ENCODE assay signal across 16 cellular contexts in genomic region chr1:151729966-151730291, GRCh38. TPM values are rescaled to one million over a fixed set of nuclear protein-coding genes. Genes with fewer than 3 reads are reported as not detected.
DNase-seq lines count a peak whose midpoint lies in the region; ATAC-seq and TF ChIP-seq lines count a peak whose summit lies in the region.
"Had no signal": no experiment of that assay in that cellular context is flagged by ENCODE, and none has a peak within 500 bp of the region (broad histone marks: within the 10 kb centered on the region; RNA-seq: fewer than 3 reads in every experiment).

No MANE protein-coding gene starts in this region.

- TF ChIP-seq CTCF in colonic mucosa (IDR thresholded peaks at IDR 0.05) = no peak

- H3K36me3 ChIP-seq in colonic mucosa = no peaks in the 10 kb centered on the region
- H3K36me3 ChIP-seq in mucosa of stomach (ENCODE audit: control insufficient read depth, insufficient read depth, low read length) = no peaks in the 10 kb centered on the region

- no peaks in the 10 kb centered on the region for H3K27me3 ChIP-seq in colonic mucosa
- H3K27me3 ChIP-seq in mucosa of stomach (ENCODE audit: control insufficient read depth, insufficient read depth, low read length) = peaks cover 2% of the 10 kb centered on the region

- H3K9ac ChIP-seq in colonic mucosa (ENCODE audit: low read depth in 2 of 2, low read length in 2 of 2) (no peak overlapping the region), mucosa of stomach (ENCODE audit: low read length) (no peak overlapping the region)

- intact Hi-C loops in colonic mucosa (cut with DNase I) = loop anchor here (5.0 to 10.0 kb wide), 2 partner anchors 193 to 285 kb away; no protein-coding TSS in a partner anchor

- H3K4me1 ChIP-seq in colonic mucosa (no peaks in the 10 kb centered on the region), mucosa of stomach (ENCODE audit: control insufficient read depth, insufficient read depth, low read length) (peaks cover 14% of the 10 kb centered on the region)

- no peaks in the 10 kb centered on the region for H3K9me3 ChIP-seq in colonic mucosa
- H3K9me3 ChIP-seq in mucosa of stomach (ENCODE audit: control insufficient read depth, low read length) = no peaks in the 10 kb centered on the region

- no peak overlapping the region for H3K4me3 ChIP-seq in colonic mucosa
- H3K4me3 ChIP-seq in mucosa of stomach (ENCODE audit: low read length) = peak overlapping the region; percentile 18

- no peak for ATAC-seq in HG03095 (IDR thresholded peaks at IDR 0.05; ENCODE audit: unreplicated experiment)

- DNase-seq in COLO668 (lab: John Stamatoyannopoulos, UW; ENCODE audit: unreplicated experiment) (peak; percentile 22), G401 (ENCODE audit: low spot score) (peak; percentile 8), colonic mucosa (peak; percentile 19), NCI-H2196 (lab: John Stamatoyannopoulos, UW; ENCODE audit: unreplicated experiment) (no peak), NCI-H1436 (lab: John Stamatoyannopoulos, UW) (no peak), midbrain (lab: John Stamatoyannopoulos, UW) (no peak)
- DNase-seq: CD4-positive, alpha-beta memory T cell; COR-L47; DMS79; IMR-90; KBM-7 had no signal

- in situ Hi-C loops in G401 (cut with HindIII; ENCODE audit: low sequenced_read_pairs) = no loop called here

- peak overlapping the region; percentile 56 for H3K27ac ChIP-seq in colonic mucosa
- H3K27ac ChIP-seq: C4-2B had no signal

RNA-seq across cellular contexts. Expression of gene RIIAD1, which starts 8.6 kb away (rescaled TPM):
- total RNA-seq in G401 (2014; rRNA removed; shearing (Covaris generic)) = not detected in 2 replicates
- under 1 TPM in 1 of 2 donors, not detected in 1; 0.91 TPM for total RNA-seq in colonic mucosa
- total RNA-seq: B cell; CD4-positive, alpha-beta memory T cell; H4; IMR-90 had no signal

RNA-seq across cellular contexts. Expression of gene CELF3, which starts 13.3 kb away (rescaled TPM):
- total RNA-seq in G401 (2014; rRNA removed; shearing (Covaris generic)) = not detected in 2 replicates
- 1 to 10 TPM; 2.7 to 2.8 TPM for total RNA-seq in colonic mucosa
- total RNA-seq: B cell; CD4-positive, alpha-beta memory T cell; H4; IMR-90 had no signal

RNA-seq across cellular contexts. Expression of gene MRPL9, which starts 33.4 kb away (rescaled TPM):
- total RNA-seq in G401 (2014; rRNA removed; shearing (Covaris generic)) = 173 and 199 TPM in 2 replicates
- total RNA-seq in colonic mucosa = 100 to 1,000 TPM in 1 of 2 donors, 10 to 100 TPM in 1; 49.4 to 104 TPM

Comparison
In these comparisons a context has a peak if more than half of its experiments do, and no peak if none do; other contexts are left out.
1. DNase-seq: peak in COLO668 (single experiment), G401 (single experiment) and colonic mucosa (single experiment); none in NCI-H2196 (single experiment), NCI-H1436 (single experiment) and midbrain (single experiment).